In the genomic region with DNA sequence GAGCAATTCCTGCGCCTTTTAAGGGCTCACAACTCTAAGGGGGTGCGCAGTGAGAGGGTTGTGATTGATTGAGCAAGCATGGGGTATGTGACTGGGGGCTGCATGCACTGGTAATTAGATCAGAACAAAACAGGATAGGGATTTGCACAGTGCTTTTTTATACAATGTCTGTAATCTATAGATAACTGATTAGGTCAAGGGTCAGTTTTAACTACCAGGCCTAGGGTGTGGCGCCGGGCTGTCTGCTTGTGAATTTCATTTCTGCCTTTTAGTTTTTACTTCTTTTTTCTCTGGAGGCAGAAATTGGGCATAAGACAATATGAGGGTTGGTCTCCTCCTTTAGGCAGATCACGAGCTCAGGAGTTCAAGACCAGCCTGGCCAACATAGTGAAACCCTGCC, we compare ENCODE assay signal across 16 cellular contexts. TPM values are rescaled to one million over a fixed set of nuclear protein-coding genes. Genes with fewer than 3 reads are reported as not detected.
"Had no signal": no experiment of that assay in that cellular context is flagged by ENCODE, and none has a peak within 500 bp of the region (broad histone marks: within the 10 kb centered on the region; RNA-seq: fewer than 3 reads in every experiment).

No MANE protein-coding gene starts in this region.

RNA-seq across cellular contexts. Expression of a gene that starts 20.2 kb away (rescaled TPM):
- total RNA-seq: naive thymus-derived CD8-positive, alpha-beta T cell; neural crest cell; osteocyte; pulmonary artery endothelial cell; temporal lobe had no signal
- polyA plus RNA-seq: naive thymus-derived CD8-positive, alpha-beta T cell had no signal

RNA-seq across cellular contexts. Expression of a gene that starts 52.2 kb away (rescaled TPM):
- total RNA-seq: naive thymus-derived CD8-positive, alpha-beta T cell; neural crest cell; omental fat pad; osteocyte; pancreas; posterior vena cava; prostate gland; pulmonary artery endothelial cell; right atrium auricular region; subcutaneous adipose tissue; thoracic aorta; thyroid gland; tibial nerve; upper lobe of right lung; uterus had no signal
- polyA plus RNA-seq: naive thymus-derived CD8-positive, alpha-beta T cell; pancreas had no signal
